In the genomic region with DNA sequence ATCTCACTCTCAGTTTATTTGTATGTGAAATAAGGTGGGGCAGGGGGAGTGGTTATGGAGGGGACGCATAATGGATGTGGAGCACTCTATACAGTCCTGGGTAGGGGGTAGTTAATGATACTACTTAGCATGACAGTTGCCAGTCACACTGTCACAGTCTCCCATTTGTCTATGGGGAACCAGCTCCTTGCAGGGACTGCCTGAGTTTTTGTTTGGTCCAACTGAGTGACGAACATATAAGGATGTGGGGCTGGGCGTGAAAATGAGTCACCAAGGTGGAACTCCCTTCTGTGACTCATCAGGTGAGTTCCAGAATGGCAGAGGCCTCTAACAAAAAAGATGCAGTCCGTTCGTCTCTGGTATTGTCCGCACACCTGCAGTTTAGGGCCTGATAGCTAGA, we compare ENCODE assay signal across 9 cellular contexts.
DNase-seq lines count a peak whose midpoint lies in the region; ATAC-seq, FAIRE-seq and TF ChIP-seq lines count a peak whose summit lies in the region.
"Had no signal": no experiment of that assay in that cellular context is flagged by ENCODE, and none has a peak within 500 bp of the region (broad histone marks: within the 10 kb centered on the region; RNA-seq: fewer than 3 reads in every experiment).

No MANE protein-coding gene starts in this region.

- H3K79me2 ChIP-seq in GM23338 (replicated peaks; ENCODE audit: insufficient read depth) (no peaks in the 10 kb centered on the region), GM23248 (ENCODE audit: insufficient read depth) (no peaks in the 10 kb centered on the region)

- intact Hi-C loops in CD4-positive, alpha-beta memory T cell (cut with micrococcal nuclease): no loop called here
- intact Hi-C loops in kidney (cut with DNase I): no loop called here

- H3K36me3 Mint-ChIP-seq in CD4-positive, alpha-beta memory T cell: peaks cover 60 to 82% of the 10 kb centered on the region in 2 donors
- H3K36me3 Mint-ChIP-seq in GM23338 (ENCODE audit: low read depth): peaks cover 2% of the 10 kb centered on the region; the same call in 2 of the 3 replicates

- no peak overlapping the region for H3K27ac ChIP-seq in CD4-positive, alpha-beta memory T cell (ENCODE audit: low read depth, low read length)
- H3K27ac ChIP-seq in GM23338 (ENCODE audit: low read depth): peak overlapping the region; percentile 96
- H3K27ac ChIP-seq in lung (ENCODE audit: low read depth in 1 of 2, low read length in 1 of 2): peak overlapping the region in 1 of 2 donors; percentile 24
- H3K27ac ChIP-seq in kidney (ENCODE audit: low read depth in 2 of 2, low read length in 2 of 2): no peak overlapping the region
- H3K27ac ChIP-seq in GM23248: no peak overlapping the region

- 0 out of 2 replicates have a peak overlapping the region, but pooled peaks have one; percentile 33 for H3K4me2 ChIP-seq in GM23338
- H3K4me2 ChIP-seq in GM23248 (ENCODE audit: unreplicated experiment): no peak overlapping the region

- H3K9me3 Mint-ChIP-seq in CD4-positive, alpha-beta memory T cell: peaks cover 0 to 2% (median 0%) of the 10 kb centered on the region in 8 donors
- H3K9me3 Mint-ChIP-seq in GM23338: no peaks in the 10 kb centered on the region

- H3K27me3 Mint-ChIP-seq in CD4-positive, alpha-beta memory T cell: no peaks in the 10 kb centered on the region
- peaks cover 15% of the 10 kb centered on the region for H3K27me3 Mint-ChIP-seq in GM23338 (ENCODE audit: insufficient read depth, low read depth, poor library complexity)

- H3K36me3 ChIP-seq in CD4-positive, alpha-beta memory T cell (ENCODE audit: insufficient read depth, low read length): peaks cover 12% of the 10 kb centered on the region
- no peaks in the 10 kb centered on the region for H3K36me3 ChIP-seq in GM23338 (ENCODE audit: insufficient read depth)
- peaks cover 0 to 16% of the 10 kb centered on the region in 2 donors for H3K36me3 ChIP-seq in lung (ENCODE audit: control insufficient read depth in 2 of 2, insufficient read depth in 2 of 2, low read length in 2 of 2)
- H3K36me3 ChIP-seq in kidney (ENCODE audit: control insufficient read depth in 1 of 2, insufficient read depth in 2 of 2, low read length in 2 of 2): no peaks in the 10 kb centered on the region
- no peaks in the 10 kb centered on the region for H3K36me3 ChIP-seq in GM23248 (ENCODE audit: low read depth)

- H3F3A ChIP-seq in GM23338 (replicated peaks; ENCODE audit: low read depth): no peaks in the 10 kb centered on the region
- no peaks in the 10 kb centered on the region for H3F3A ChIP-seq in GM23248 (ENCODE audit: insufficient read depth)

- H3K27me3 ChIP-seq in CD4-positive, alpha-beta memory T cell (ENCODE audit: insufficient read depth, low read length): no peaks in the 10 kb centered on the region
- H3K27me3 ChIP-seq in GM23338 (ENCODE audit: insufficient read depth) (no peaks in the 10 kb centered on the region), lung (ENCODE audit: control insufficient read depth, insufficient read depth) (no peaks in the 10 kb centered on the region), GM23248 (replicated peaks; ENCODE audit: insufficient read depth) (no peaks in the 10 kb centered on the region)

- DNase-seq in CD4-positive, alpha-beta memory T cell: peak in 2 of 5 donors; percentile 8 to 70
- peak; percentile 57 for DNase-seq in GM23338 (ENCODE audit: low spot score)
- DNase-seq in activated CD4-positive, alpha-beta T cell treated with anti-CD3 and anti-CD28 coated beads, Interleukin-2, amount 50 U/mL, for 4 hours: peak; percentile 20 to 27
- no peak for DNase-seq in lung (ENCODE audit: low spot score)
- no peak for DNase-seq in putamen (ENCODE audit: low spot score)
- DNase-seq in kidney: no peak
- DNase-seq in GM23248: no peak
- no peak for DNase-seq in NOMO-1 (lab: John Stamatoyannopoulos, UW; ENCODE audit: unreplicated experiment in 2 of 2)

- POLR2A ChIA-PET in CD4-positive, alpha-beta memory T cell (lab: Charles Lee; ENCODE audit: partially characterized antibody): no interaction called here

- no peak overlapping the region for H3K4me3 Mint-ChIP-seq in CD4-positive, alpha-beta memory T cell
- H3K4me3 Mint-ChIP-seq in GM23338: no peak overlapping the region

- CTCF ChIA-PET in CD4-positive, alpha-beta memory T cell (lab: Charles Lee; ENCODE audit: partially characterized antibody): no interaction called here

- no peak for FAIRE-seq in kidney (lab: Jason Lieb, UNC)
- FAIRE-seq: G401.6 had no signal

- ATAC-seq in GM23338: peak; percentile 62
- peak; percentile 48 for ATAC-seq in lung (ENCODE audit: insufficient read depth, low FRiP score)

- H3K4me3 ChIP-seq in CD4-positive, alpha-beta memory T cell (ENCODE audit: low read length in 2 of 2): no peak overlapping the region
- H3K4me3 ChIP-seq in GM23338 (no peak overlapping the region), lung (no peak overlapping the region), kidney (ENCODE audit: low read length in 2 of 2) (no peak overlapping the region), GM23248 (no peak overlapping the region)

- H3K9me2 ChIP-seq in GM23338 (ENCODE audit: insufficient read depth) (no peaks in the 10 kb centered on the region), GM23248 (ENCODE audit: insufficient read depth) (no peaks in the 10 kb centered on the region)

- WGBS in lung, 2 donors: 74 to 86% methylated on average over 6 of the region's 6 CpGs
- WGBS in GM23248 (ENCODE audit: low coverage in 1 of 2, low lambda C conversion rate in 2 of 2, missing lambda C conversion rate in 2 of 2), 2 experiments: 87 to 91% methylated on average over 6 of the region's 6 CpGs

- TF ChIP-seq CTCF in GM23338 (conservative IDR thresholded peaks at IDR 0.05; ENCODE audit: low read depth in 2 of 2): no peak
- no peak for TF ChIP-seq CTCF in lung (IDR thresholded peaks at IDR 0.05; ENCODE audit: control extremely low read depth, extremely low read depth)
- TF ChIP-seq CTCF in kidney (IDR thresholded peaks at IDR 0.05; ENCODE audit: borderline replicate concordance, extremely low read depth, insufficient read depth): no peak

- H3K4me1 Mint-ChIP-seq in CD4-positive, alpha-beta memory T cell: peaks cover 4 to 26% (median 10%) of the 10 kb centered on the region in 4 donors
- H3K4me1 Mint-ChIP-seq in GM23338: peaks cover 50% of the 10 kb centered on the region

- no peak overlapping the region for H2AFZ ChIP-seq in GM23338
- no peak overlapping the region for H2AFZ ChIP-seq in GM23248

- peak overlapping the region in 5 of 7 donors; percentile 43 to 73 (median 49) for H3K27ac Mint-ChIP-seq in CD4-positive, alpha-beta memory T cell
- peak overlapping the region; percentile 88 for H3K27ac Mint-ChIP-seq in GM23338

- in situ Hi-C loops in GM23248 (cut with MboI): no loop called here

- no peak overlapping the region for H3K9ac ChIP-seq in kidney (ENCODE audit: low read length in 2 of 2)
- no peak overlapping the region for H3K9ac ChIP-seq in GM23248

- H3K4me1 ChIP-seq in CD4-positive, alpha-beta memory T cell (ENCODE audit: insufficient read depth, low read length): no peaks in the 10 kb centered on the region
- peaks cover 44% of the 10 kb centered on the region for H3K4me1 ChIP-seq in GM23338 (ENCODE audit: insufficient read depth)
- peaks cover 0 to 2% of the 10 kb centered on the region in 2 donors for H3K4me1 ChIP-seq in lung (ENCODE audit: control insufficient read depth in 2 of 2, insufficient read depth in 2 of 2, low read length in 2 of 2)
- H3K4me1 ChIP-seq in kidney (ENCODE audit: control insufficient read depth in 1 of 2, insufficient read depth in 1 of 2, low read depth in 1 of 2, low read length in 2 of 2): peaks cover 0 to 3% of the 10 kb centered on the region in 2 donors
- no peaks in the 10 kb centered on the region for H3K4me1 ChIP-seq in GM23248 (ENCODE audit: insufficient read depth)

- no peaks in the 10 kb centered on the region for H4K20me1 ChIP-seq in GM23338 (replicated peaks; ENCODE audit: insufficient read depth)
- no peaks in the 10 kb centered on the region for H4K20me1 ChIP-seq in GM23248 (ENCODE audit: insufficient read depth)

- no peaks in the 10 kb centered on the region for H3K9me3 ChIP-seq in CD4-positive, alpha-beta memory T cell (ENCODE audit: control insufficient read depth in 1 of 2, low read length in 2 of 2)
- H3K9me3 ChIP-seq in lung (ENCODE audit: control insufficient read depth in 2 of 2, insufficient read depth in 1 of 2, low read length in 1 of 2) (peaks cover 0 to 2% of the 10 kb centered on the region in 2 donors), kidney (ENCODE audit: control insufficient read depth in 1 of 2, low read length in 2 of 2) (no peaks in the 10 kb centered on the region), GM23248 (ENCODE audit: low read depth) (no peaks in the 10 kb centered on the region)

TF ChIP-seq in GM23338, 12 proteins besides CTCF, POLR2A, EP300 and RAD21:
- peak; percentile 10; the same call in 1 of the 2 replicates for TF ChIP-seq CREB1 (CRISPR knock-in tag; IDR thresholded peaks at IDR 0.05; ENCODE audit: low read depth)
- TF ChIP-seq, protein P1, sequence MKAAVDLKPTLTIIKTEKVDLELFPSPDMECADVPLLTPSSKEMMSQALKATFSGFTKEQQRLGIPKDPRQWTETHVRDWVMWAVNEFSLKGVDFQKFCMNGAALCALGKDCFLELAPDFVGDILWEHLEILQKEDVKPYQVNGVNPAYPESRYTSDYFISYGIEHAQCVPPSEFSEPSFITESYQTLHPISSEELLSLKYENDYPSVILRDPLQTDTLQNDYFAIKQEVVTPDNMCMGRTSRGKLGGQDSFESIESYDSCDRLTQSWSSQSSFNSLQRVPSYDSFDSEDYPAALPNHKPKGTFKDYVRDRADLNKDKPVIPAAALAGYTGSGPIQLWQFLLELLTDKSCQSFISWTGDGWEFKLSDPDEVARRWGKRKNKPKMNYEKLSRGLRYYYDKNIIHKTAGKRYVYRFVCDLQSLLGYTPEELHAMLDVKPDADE (IDR thresholded peaks at IDR 0.05): no peak

Comparison
In these comparisons a context has a peak if more than half of its experiments do, and no peak if none do; other contexts are left out.
1. DNase-seq: peak in GM23338 (single experiment) and activated CD4-positive, alpha-beta T cell treated with anti-CD3 and anti-CD28 coated beads, Interleukin-2, amount 50 U/mL, for 4 hours (2 of 2); none in lung (single experiment), putamen (single experiment), kidney (single experiment), GM23248 (single experiment) and NOMO-1 (0 of 2).